8 cellular contexts compared by ENCODE assay signal in the genomic region with DNA sequence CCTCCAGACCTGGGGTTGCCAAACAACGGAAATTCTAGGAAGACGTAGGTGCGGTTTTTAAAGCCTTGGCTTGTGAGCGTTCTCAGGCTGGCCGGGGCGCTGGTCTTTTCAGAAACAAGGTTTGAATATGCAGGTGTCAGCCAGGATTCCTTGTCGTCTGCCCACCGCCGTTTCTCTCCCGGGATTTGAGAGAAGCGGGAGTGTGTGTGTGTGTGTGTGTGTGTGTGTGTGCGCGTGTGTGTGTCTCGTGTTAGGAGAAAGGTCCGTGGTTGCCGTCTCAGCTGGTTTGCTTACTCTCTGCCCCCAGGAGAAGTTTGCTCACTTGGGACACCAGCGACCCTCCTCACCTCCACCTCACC. TPM values are rescaled to one million over a fixed set of nuclear protein-coding genes. Genes with fewer than 3 reads are reported as not detected.
DNase-seq lines count a peak whose midpoint lies in the region; ATAC-seq and TF ChIP-seq lines count a peak whose summit lies in the region.

No MANE protein-coding gene starts in this region.

- no peak overlapping the region for H3K27ac Mint-ChIP-seq in CD8-positive, alpha-beta memory T cell
- H3K27ac Mint-ChIP-seq in IgD-negative memory B cell: peak overlapping the region in 2 of 3 donors; percentile 59 to 87
- no peak overlapping the region for H3K27ac Mint-ChIP-seq in central memory CD8-positive, alpha-beta T cell (ENCODE audit: low read depth)

- H3K9me2 ChIP-seq in neural cell (ENCODE audit: insufficient read depth, low read length): no peaks in the 10 kb centered on the region

- H3K4me3 ChIP-seq in CD8-positive, alpha-beta memory T cell (ENCODE audit: low read length): peak overlapping the region; percentile 34
- H3K4me3 ChIP-seq in neural cell (ENCODE audit: low read length): peak overlapping the region; percentile 71

- H3K9me3 ChIP-seq in CD8-positive, alpha-beta memory T cell (ENCODE audit: low read length): no peaks in the 10 kb centered on the region
- H3K9me3 ChIP-seq in neural cell (ENCODE audit: low read length): no peaks in the 10 kb centered on the region

- H3K27me3 ChIP-seq in CD8-positive, alpha-beta memory T cell (ENCODE audit: insufficient read depth, low read length, poor library complexity, severe bottlenecking): peaks cover 75% of the 10 kb centered on the region
- peaks cover 76% of the 10 kb centered on the region for H3K27me3 ChIP-seq in neural cell (ENCODE audit: insufficient read depth, low read depth, low read length)

- peaks cover 5 to 25% (median 13%) of the 10 kb centered on the region in 5 donors for H3K9me3 Mint-ChIP-seq in CD8-positive, alpha-beta memory T cell
- peaks cover 5 to 12% (median 5%) of the 10 kb centered on the region in 3 donors for H3K9me3 Mint-ChIP-seq in IgD-negative memory B cell
- no peaks in the 10 kb centered on the region for H3K9me3 Mint-ChIP-seq in central memory CD8-positive, alpha-beta T cell

- H2AFZ ChIP-seq in neural cell (ENCODE audit: low read depth, low read length): no peak overlapping the region

- no peak for DNase-seq in CD8-positive, alpha-beta memory T cell
- no peak for DNase-seq in central memory CD8-positive, alpha-beta T cell (ENCODE audit: low spot score in 2 of 2)
- DNase-seq in NCI-H226: no peak

- CTCF ChIA-PET in CD8-positive, alpha-beta memory T cell (lab: Charles Lee): no interaction called here

- no peak for ATAC-seq in central memory CD8-positive, alpha-beta T cell (replicated peaks; ENCODE audit: extremely low read depth, poor library complexity, severe bottlenecking)
- ATAC-seq in GM21619 (IDR thresholded peaks at IDR 0.05; ENCODE audit: unreplicated experiment) (no peak), GM21360 (IDR thresholded peaks at IDR 0.05; ENCODE audit: unreplicated experiment) (no peak), GM19467 (IDR thresholded peaks at IDR 0.05; ENCODE audit: unreplicated experiment) (no peak)

- no peaks in the 10 kb centered on the region for H3K36me3 Mint-ChIP-seq in CD8-positive, alpha-beta memory T cell
- peaks cover 2% of the 10 kb centered on the region for H3K36me3 Mint-ChIP-seq in IgD-negative memory B cell
- H3K36me3 Mint-ChIP-seq in central memory CD8-positive, alpha-beta T cell (ENCODE audit: insufficient read depth): peaks cover 7% of the 10 kb centered on the region

- H3K4me1 Mint-ChIP-seq in CD8-positive, alpha-beta memory T cell: peaks cover 35 to 49% (median 36%) of the 10 kb centered on the region in 3 donors
- H3K4me1 Mint-ChIP-seq in IgD-negative memory B cell: peaks cover 10 to 19% (median 14%) of the 10 kb centered on the region in 3 donors
- H3K4me1 Mint-ChIP-seq in central memory CD8-positive, alpha-beta T cell: peaks cover 24% of the 10 kb centered on the region

- no peak for TF ChIP-seq EP300 in neural cell (conservative IDR thresholded peaks at IDR 0.05; ENCODE audit: poor library complexity, severe bottlenecking)

- no peak for TF ChIP-seq CTCF in neural cell (IDR thresholded peaks at IDR 0.05; ENCODE audit: poor library complexity, severe bottlenecking)

- no peaks in the 10 kb centered on the region for H3K36me3 ChIP-seq in CD8-positive, alpha-beta memory T cell (ENCODE audit: insufficient read depth, low read length)
- H3K36me3 ChIP-seq in neural cell (ENCODE audit: insufficient read depth, low read length): no peaks in the 10 kb centered on the region

- H3K4me2 ChIP-seq in neural cell (ENCODE audit: low read length): peak overlapping the region; percentile 71

- no peaks in the 10 kb centered on the region for H4K20me1 ChIP-seq in neural cell (ENCODE audit: insufficient read depth)

- POLR2A ChIA-PET in CD8-positive, alpha-beta memory T cell (lab: Charles Lee): no interaction called here

- no peaks in the 10 kb centered on the region for H3K79me2 ChIP-seq in neural cell (replicated peaks; ENCODE audit: insufficient read depth, low read length)

- TF ChIP-seq RAD21 in neural cell (conservative IDR thresholded peaks at IDR 0.05): no peak

- H3K4me1 ChIP-seq in CD8-positive, alpha-beta memory T cell (ENCODE audit: insufficient read depth, low read length): peaks cover 12% of the 10 kb centered on the region

- no peak overlapping the region for H3K9ac ChIP-seq in neural cell (ENCODE audit: low read length)

- peaks cover 4% of the 10 kb centered on the region for H3F3A ChIP-seq in neural cell (ENCODE audit: insufficient read depth, low read length, poor library complexity, severe bottlenecking)

- H3K4me3 Mint-ChIP-seq in CD8-positive, alpha-beta memory T cell: peak overlapping the region in 5 of 7 donors; percentile 19 to 65 (median 56)
- peak overlapping the region in 3 of 4 donors; percentile 63 to 77 (median 75) for H3K4me3 Mint-ChIP-seq in IgD-negative memory B cell
- H3K4me3 Mint-ChIP-seq in central memory CD8-positive, alpha-beta T cell: peak overlapping the region; percentile 27

- H3K27ac ChIP-seq in CD8-positive, alpha-beta memory T cell (ENCODE audit: low read depth, low read length): no peak overlapping the region
- no peak overlapping the region for H3K27ac ChIP-seq in neural cell (ENCODE audit: low read length)

- H3K27me3 Mint-ChIP-seq in CD8-positive, alpha-beta memory T cell: peaks cover 79 to 88% of the 10 kb centered on the region in 2 donors
- H3K27me3 Mint-ChIP-seq in IgD-negative memory B cell: peaks cover 79% of the 10 kb centered on the region
- H3K27me3 Mint-ChIP-seq in central memory CD8-positive, alpha-beta T cell: peaks cover 94% of the 10 kb centered on the region

TF ChIP-seq in neural cell, 6 proteins besides CTCF, POLR2A, EP300 and RAD21:
- TF ChIP-seq TAF1 (IDR thresholded peaks at IDR 0.05; ENCODE audit: low read depth) (no peak), MXI1 (conservative IDR thresholded peaks at IDR 0.05; ENCODE audit: poor library complexity, severe bottlenecking) (no peak), POLR2AphosphoS5 (IDR thresholded peaks at IDR 0.05) (peak; percentile 6)

RNA-seq across cellular contexts. Expression of gene ONECUT2, which starts 1.0 kb away (rescaled TPM):
- not detected for total RNA-seq in CD8-positive, alpha-beta memory T cell
- polyA plus RNA-seq in CD8-positive, alpha-beta memory T cell: not detected
- polyA plus RNA-seq in IgD-negative memory B cell: not detected
- polyA plus RNA-seq in neural cell: 3.9 and 4.3 TPM in 2 replicates
- polyA minus RNA-seq in neural cell: 20.2 and 27.1 TPM in 2 replicates

Comparison
In these comparisons a context has a peak if more than half of its experiments do, and no peak if none do; other contexts are left out.
1. H3K27ac Mint-ChIP-seq: peak in IgD-negative memory B cell (2 of 3); none in CD8-positive, alpha-beta memory T cell (0 of 8) and central memory CD8-positive, alpha-beta T cell (single experiment).
2. Peak in every context shown above with its lines, with median percentiles within 50 percentile points of each other: H3K4me3 Mint-ChIP-seq.